ENCODE assay signal across 18 cellular contexts in the genomic region with DNA sequence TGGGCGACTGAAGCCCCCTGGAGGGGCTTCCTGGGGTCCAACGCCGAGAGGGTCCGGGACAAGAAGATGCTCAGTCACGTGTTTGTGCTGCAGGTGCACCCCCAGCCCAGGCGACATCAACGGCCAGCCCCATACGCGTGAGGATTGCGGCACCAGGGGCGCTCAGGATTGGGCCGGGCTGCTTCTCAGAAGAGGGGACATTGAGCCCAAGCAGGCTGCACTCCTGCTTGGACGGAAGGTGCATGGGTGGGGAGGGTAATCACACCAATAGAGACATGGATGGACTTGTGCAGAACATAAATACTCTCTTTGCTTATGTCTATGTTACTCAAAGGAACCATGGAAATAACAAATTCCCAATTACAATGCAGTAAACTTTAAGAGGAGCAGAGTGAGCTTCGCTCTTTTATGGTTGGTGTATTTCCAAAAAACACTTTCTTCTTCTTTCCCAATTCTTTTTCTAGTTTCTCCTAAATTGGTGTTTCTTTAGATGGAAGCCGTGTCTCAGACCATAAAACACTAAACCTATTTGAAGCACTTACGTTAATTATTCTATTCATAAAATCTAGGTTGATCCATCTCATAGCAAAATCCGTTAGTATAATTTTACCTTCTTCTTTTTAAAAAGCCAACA.
"Had no signal": no experiment of that assay in that cellular context is flagged by ENCODE, and none has a peak within 500 bp of the region (broad histone marks: within the 10 kb centered on the region; RNA-seq: fewer than 3 reads in every experiment).

No MANE protein-coding gene starts in this region.

- ATAC-seq: activated CD8-positive, alpha-beta memory T cell treated with anti-CD3 and anti-CD28 coated beads, Interleukin-2, amount 10 ng/mL, durations not matched to agents 7 days and 5 days; activated CD8-positive, alpha-beta T cell treated with anti-CD3 and anti-CD28 coated beads for 36 hours; activated T-cell treated with anti-CD3 and anti-CD28 coated beads, Interleukin-2, amount 50 U/mL, for 72 hours; body of pancreas; effector memory CD8-positive, alpha-beta T cell; stimulated activated naive B cell treated with anti-CD40 and anti-IgM and Interleukin-4, amounts not matched to agents 10 μg/mL and 1 μg/mL and 100 μg/mL, for 72 hours; T-helper 17 cell had no signal

- DNase-seq: activated CD4-positive, alpha-beta T cell treated with anti-CD3 and anti-CD28 coated beads, Interleukin-2, amount 10 ng/mL, durations not matched to agents 7 days and 5 days; activated CD4-positive, CD25-positive, alpha-beta regulatory T cell treated with anti-CD3 and anti-CD28 coated beads, Interleukin-2, amount 50 U/mL, for 72 hours; activated CD8-positive, alpha-beta memory T cell treated with anti-CD3 and anti-CD28 coated beads, Interleukin-2, amount 10 ng/mL, durations not matched to agents 7 days and 5 days; activated CD8-positive, alpha-beta T cell treated with anti-CD3 and anti-CD28 coated beads for 36 hours; activated naive CD4-positive, alpha-beta T cell treated with Interleukin-2 at 50 U/mL for 16 hours; activated T-cell treated with anti-CD3 and anti-CD28 coated beads for 4 hours; activated T-cell treated with anti-CD3 and anti-CD28 coated beads, Interleukin-2, amount 50 U/mL, for 72 hours; cortex of kidney; effector memory CD8-positive, alpha-beta T cell; foreskin fibroblast; kidney glomerular epithelial cell; retina; small intestine; stimulated activated naive B cell treated with anti-CD40 and anti-IgM and Interleukin-4, amounts not matched to agents 10 μg/mL and 1 μg/mL and 100 μg/mL, for 72 hours; T-helper 17 cell; T1000; thyroid gland had no signal
